3 cellular contexts compared by ENCODE assay signal in genomic region chr17:79244665-79245064, GRCh38.
TF ChIP-seq lines count a peak whose summit lies in the region.

No MANE protein-coding gene starts in this region.

TF ChIP-seq in HepG2, 621 proteins besides CTCF, POLR2A, EP300 and RAD21:
- TF ChIP-seq RAD51 (IDR thresholded peaks at IDR 0.05; ENCODE audit: borderline replicate concordance), result 0 out of 2 replicates have a peak, but pooled peaks have one; percentile 12
- TF ChIP-seq ZNF7 (CRISPR knock-in tag; IDR thresholded peaks at IDR 0.05), result no peak
- peak; percentile 2; the same call in 1 of the 2 replicates for TF ChIP-seq ATF7 (IDR thresholded peaks at IDR 0.05)
- no peak for TF ChIP-seq ATF7 (CRISPR knock-in tag; IDR thresholded peaks at IDR 0.05)
- TF ChIP-seq SNAI1 (CRISPR knock-in tag; IDR thresholded peaks at IDR 0.05; ENCODE audit: borderline replicate concordance), result no peak
- no peak for TF ChIP-seq ZNF33B (CRISPR knock-in tag; IDR thresholded peaks at IDR 0.05)
- TF ChIP-seq FOXA1 (IDR thresholded peaks at IDR 0.05), result peak; percentile 32; the same call in 1 of the 2 replicates
- no peak for TF ChIP-seq FOXA1 (CRISPR knock-in tag; IDR thresholded peaks at IDR 0.05)
- TF ChIP-seq ZNF704 (CRISPR knock-in tag; IDR thresholded peaks at IDR 0.05; ENCODE audit: borderline replicate concordance), result no peak
- TF ChIP-seq IKZF1 (IDR thresholded peaks at IDR 0.05), result peak; percentile 56; the same call in 1 of the 2 replicates
- TF ChIP-seq LRRFIP1 (CRISPR knock-in tag; conservative IDR thresholded peaks at IDR 0.05), result no peak
- no peak for TF ChIP-seq RFX5 (IDR thresholded peaks at IDR 0.05; ENCODE audit: low read depth, low read length)
- no peak for TF ChIP-seq NFKBIZ (CRISPR knock-in tag; IDR thresholded peaks at IDR 0.05)
- 0 out of 2 replicates have a peak, but pooled peaks have one; percentile 55 for TF ChIP-seq ATM (IDR thresholded peaks at IDR 0.05; ENCODE audit: borderline replicate concordance)
- peak; percentile 70; the same call in 1 of the 2 replicates for TF ChIP-seq PLRG1 (conservative IDR thresholded peaks at IDR 0.05)
- peak; percentile 61 for TF ChIP-seq PCBP2 (optimal IDR thresholded peaks at IDR 0.05; ENCODE audit: low read depth, low read length, poor library complexity, severe bottlenecking)

TF ChIP-seq in HEK293, 187 proteins besides CTCF, POLR2A, EP300 and RAD21 (continues in another document):
- TF ChIP-seq KLF1 (tag by site-specific recombination; IDR thresholded peaks at IDR 0.05) (no peak), REST (tag by site-specific recombination; IDR thresholded peaks at IDR 0.05) (no peak), ZNF248 (tag by site-specific recombination; IDR thresholded peaks at IDR 0.05) (no peak), PRDM10 (tag by site-specific recombination; IDR thresholded peaks at IDR 0.05) (no peak), ZIC2 (tag by site-specific recombination; IDR thresholded peaks at IDR 0.05) (no peak), PRDM1 (tag by site-specific recombination; IDR thresholded peaks at IDR 0.05) (peak; percentile 97), ZNF670 (tag by site-specific recombination; IDR thresholded peaks at IDR 0.05; ENCODE audit: low read depth) (0 out of 2 replicates have a peak, but pooled peaks have one; percentile 39), ZEB2 (tag by site-specific recombination; IDR thresholded peaks at IDR 0.05) (no peak), ZNF132 (tag by site-specific recombination; IDR thresholded peaks at IDR 0.05; ENCODE audit: borderline replicate concordance) (no peak), ZNF266 (tag by site-specific recombination; IDR thresholded peaks at IDR 0.05; ENCODE audit: low read depth) (no peak), ZNF148 (tag by site-specific recombination; IDR thresholded peaks at IDR 0.05; ENCODE audit: borderline replicate concordance) (0 out of 2 replicates have a peak, but pooled peaks have one; percentile 16), ZNF510 (tag by site-specific recombination; IDR thresholded peaks at IDR 0.05; ENCODE audit: insufficient replicate concordance) (no peak), KLF10 (tag by site-specific recombination; IDR thresholded peaks at IDR 0.05) (no peak), ZNF792 (tag by site-specific recombination; IDR thresholded peaks at IDR 0.05) (no peak), ZNF354C (tag by site-specific recombination; IDR thresholded peaks at IDR 0.05; ENCODE audit: borderline replicate concordance, low read depth) (0 out of 2 replicates have a peak, but pooled peaks have one; percentile 8), ZNF585B (tag by site-specific recombination; IDR thresholded peaks at IDR 0.05) (no peak)

TF ChIP-seq in K562, 482 proteins besides CTCF, POLR2A, EP300 and RAD21:
- TF ChIP-seq CHD2 (IDR thresholded peaks at IDR 0.05; ENCODE audit: low read depth, low read length) (no peak), DDX20 (tag; IDR thresholded peaks at IDR 0.05; ENCODE audit: low read depth) (no peak), EP400 (IDR thresholded peaks at IDR 0.05) (no peak), ZNF512 (tag; IDR thresholded peaks at IDR 0.05) (peak; percentile 53), RCOR1 (IDR thresholded peaks at IDR 0.05; ENCODE audit: borderline replicate concordance in 1 of 2, low read depth in 2 of 2, low read length in 2 of 2) (no peak), DIDO1 (tag; IDR thresholded peaks at IDR 0.05; ENCODE audit: low read depth) (no peak), NR1H2 (CRISPR knock-in tag; IDR thresholded peaks at IDR 0.05) (no peak), BRF1 (IDR thresholded peaks at IDR 0.05; ENCODE audit: borderline replicate concordance, extremely low read depth, insufficient read length) (no peak)
